29 cellular contexts compared by ENCODE assay signal in the genomic region with DNA sequence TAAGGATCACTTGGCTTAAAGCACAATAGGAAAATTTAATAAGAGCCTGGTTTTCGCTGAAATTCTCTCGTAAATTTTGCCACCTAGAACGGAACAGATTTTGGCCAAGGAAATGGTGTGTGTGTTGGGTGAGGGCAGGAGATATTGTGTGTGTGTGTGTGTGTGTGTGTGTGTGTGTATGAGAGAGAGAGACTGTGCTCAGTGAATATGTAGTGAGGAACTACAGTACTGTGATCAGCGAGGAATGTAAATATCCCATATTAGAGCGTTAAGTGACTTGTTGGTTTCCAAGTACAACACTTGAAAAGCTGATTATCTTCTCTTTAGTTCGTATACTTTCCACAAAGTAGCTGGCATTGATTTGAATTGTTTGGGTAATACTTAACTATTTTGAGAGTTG.
"Had no signal": no experiment of that assay in that cellular context is flagged by ENCODE, and none has a peak within 500 bp of the region (broad histone marks: within the 10 kb centered on the region; RNA-seq: fewer than 3 reads in every experiment).

No MANE protein-coding gene starts in this region.

- DNase-seq: heart right ventricle; kidney glomerular epithelial cell; left cardiac atrium; midbrain; mucosa of descending colon; naive thymus-derived CD4-positive, alpha-beta T cell; nucleus accumbens; pancreas; posterior cingulate gyrus; retina; right cardiac atrium; stimulated activated CD4-positive, alpha-beta T cell treated with anti-CD3 and anti-CD28 coated beads, Interleukin-12 subunit alpha, Interleukin-12 subunit beta, amount 100 ng/mL, for 4 hours; stimulated activated CD4-positive, alpha-beta T cell treated with anti-CD3 and anti-CD28 coated beads, Interleukin-15, amount 100 ng/mL, for 24 hours; stimulated activated CD4-positive, alpha-beta T cell treated with anti-CD3 and anti-CD28 coated beads, Interleukin-2, amount 100 ng/mL, for 24 hours; stimulated activated CD4-positive, alpha-beta T cell treated with anti-CD3 and anti-CD28 coated beads, Interleukin-4, amount 100 ng/mL, for 1 hour; stimulated activated naive B cell treated with anti-CD40 and anti-IgM and Interleukin-4, amounts not matched to agents 10 μg/mL and 1 μg/mL and 100 μg/mL, for 72 hours; stimulated activated naive CD8-positive, alpha-beta T cell treated with anti-CD3 and anti-CD28 coated beads, Interleukin-15, Interleukin-2, amounts not matched to agents 100 U/mL and 50 U/mL, for 24 hours; stomach; testis; thyroid gland; transverse colon; upper lobe of left lung had no signal

- H2AFZ ChIP-seq: hepatocyte had no signal

- H3K4me1 ChIP-seq: heart right ventricle, pancreas, prostate gland, stomach, thyroid gland, transverse colon, upper lobe of left lung had no signal

- H3K27me3 ChIP-seq: heart right ventricle, hepatocyte, stomach, testis, thyroid gland, transverse colon, upper lobe of left lung had no signal

- H3K27ac ChIP-seq: heart right ventricle, hepatocyte, pancreas, prostate gland, skin epidermis, stomach, testis, thyroid gland, transverse colon, upper lobe of left lung had no signal

- H3K4me2 ChIP-seq: hepatocyte had no signal

- ATAC-seq: heart right ventricle; left cardiac atrium; left lobe of liver; mucosa of descending colon; naive thymus-derived CD4-positive, alpha-beta T cell; natural killer cell treated with Interleukin-12 subunit alpha and Interleukin-12 subunit beta and Interleukin-15 and Interleukin-18, amount 100 ng/mL, for 72 hours; pancreas; right cardiac atrium; sciatic nerve; stimulated activated naive B cell treated with anti-CD40 and anti-IgM and Interleukin-4, amounts not matched to agents 10 μg/mL and 1 μg/mL and 100 μg/mL, for 72 hours; stimulated activated naive CD8-positive, alpha-beta T cell treated with anti-CD3 and anti-CD28 coated beads, Interleukin-15, Interleukin-2, amounts not matched to agents 100 U/mL and 50 U/mL, for 24 hours had no signal

- H3K9me3 ChIP-seq: heart right ventricle, mucosa of descending colon, pancreas, prostate gland, stomach, testis, thyroid gland, transverse colon, upper lobe of left lung had no signal

- H3K36me3 ChIP-seq: heart right ventricle, pancreas, prostate gland, stomach, thyroid gland, transverse colon, upper lobe of left lung had no signal

- H3K79me2 ChIP-seq: hepatocyte had no signal

- H3K4me3 ChIP-seq: heart right ventricle, hepatocyte, lung, mucosa of descending colon, pancreas, prostate gland, skin epidermis, stomach, testis, thyroid gland, transverse colon, upper lobe of left lung had no signal
